22 cellular contexts compared by ENCODE assay signal in the genomic region with DNA sequence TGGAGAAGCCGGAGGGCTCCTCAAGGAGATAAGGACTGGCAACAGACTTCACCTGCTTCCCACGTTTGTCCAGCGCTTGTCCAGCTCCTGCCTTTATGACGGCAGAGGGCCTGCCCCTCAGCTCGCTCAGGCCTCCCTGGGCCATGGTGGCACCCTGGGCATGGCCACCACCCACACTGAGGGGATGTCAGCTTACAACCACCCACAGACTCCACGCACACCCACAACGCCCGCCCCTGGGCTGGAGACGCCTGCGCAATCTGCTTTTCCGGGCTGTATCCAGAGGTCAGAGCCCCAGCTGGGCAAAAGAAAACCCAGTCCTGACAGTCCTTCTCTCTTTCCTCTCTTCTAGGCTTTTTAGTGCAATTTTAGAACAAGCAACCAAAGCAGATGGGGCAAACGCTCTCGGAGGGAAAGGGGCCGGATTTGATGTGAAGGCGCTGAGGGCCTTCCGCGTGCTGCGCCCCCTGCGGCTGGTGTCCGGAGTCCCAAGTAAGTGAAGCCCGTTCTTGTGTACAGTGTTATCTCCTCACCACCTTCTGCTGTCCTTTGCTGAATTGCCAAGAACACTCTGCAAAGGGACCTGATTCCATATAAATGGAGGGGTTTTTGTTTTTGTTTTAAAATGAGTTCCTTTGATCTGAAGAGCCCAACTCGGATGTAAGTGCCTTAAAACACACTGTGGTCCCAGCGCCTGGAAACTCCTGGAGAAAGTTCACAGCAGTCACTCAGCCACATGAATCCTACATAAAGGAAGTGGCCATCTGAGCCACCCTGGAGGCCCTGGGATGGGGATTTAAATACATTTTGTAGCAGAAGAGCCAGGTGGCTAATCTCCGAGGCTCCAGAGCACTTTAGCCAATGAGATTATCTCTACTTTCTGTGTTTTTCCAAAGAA.
DNase-seq lines count a peak whose midpoint lies in the region; FAIRE-seq and TF ChIP-seq lines count a peak whose summit lies in the region.
"Had no signal": no experiment of that assay in that cellular context is flagged by ENCODE, and none has a peak within 500 bp of the region (broad histone marks: within the 10 kb centered on the region; RNA-seq: fewer than 3 reads in every experiment).

No MANE protein-coding gene starts in this region.

- intact Hi-C loops in CD14-positive monocyte (cut with micrococcal nuclease) = no loop called here

- H3K9me3 Mint-ChIP-seq in CD14-positive monocyte (peaks cover 0 to 3% (median 0%) of the 10 kb centered on the region in 7 donors), nephron (no peaks in the 10 kb centered on the region)
- H3K9me3 Mint-ChIP-seq: activated naive CD8-positive, alpha-beta T cell treated with anti-CD3 and anti-CD28 coated beads, Interleukin-2, amount 50 U/mL, for 24 hours; CD4-positive, alpha-beta memory T cell; H9; stimulated activated naive CD8-positive, alpha-beta T cell treated with anti-CD3 and anti-CD28 coated beads, Interleukin-15, Interleukin-2, amounts not matched to agents 100 ng/mL and 50 ng/mL, for 24 hours had no signal

- H3K27me3 Mint-ChIP-seq in CD14-positive monocyte (ENCODE audit: low read depth in 3 of 3) (peaks cover 0 to 2% (median 1%) of the 10 kb centered on the region in 3 donors), nephron (ENCODE audit: low read depth) (no peaks in the 10 kb centered on the region)
- H3K27me3 Mint-ChIP-seq: activated naive CD8-positive, alpha-beta T cell treated with anti-CD3 and anti-CD28 coated beads, Interleukin-2, amount 50 U/mL, for 24 hours; CD4-positive, alpha-beta memory T cell; stimulated activated naive CD8-positive, alpha-beta T cell treated with anti-CD3 and anti-CD28 coated beads, Interleukin-15, Interleukin-2, amounts not matched to agents 100 ng/mL and 50 ng/mL, for 24 hours had no signal

- no peak overlapping the region for H3K27ac Mint-ChIP-seq in CD14-positive monocyte
- H3K27ac Mint-ChIP-seq in nephron = peak overlapping the region in 2 of 3 experiments; percentile 45 to 64
- H3K27ac Mint-ChIP-seq: activated naive CD8-positive, alpha-beta T cell treated with anti-CD3 and anti-CD28 coated beads, Interleukin-2, amount 50 U/mL, for 24 hours; CD4-positive, alpha-beta memory T cell; H9; stimulated activated naive CD8-positive, alpha-beta T cell treated with anti-CD3 and anti-CD28 coated beads, Interleukin-15, Interleukin-2, amounts not matched to agents 100 ng/mL and 50 ng/mL, for 24 hours had no signal

- no peak for FAIRE-seq in GM19239 (lab: Jason Lieb, UNC)
- FAIRE-seq: endothelial cell of umbilical vein, TTC549 had no signal

- DNase-seq in CD14-positive monocyte (ENCODE audit: low spot score) (peak; percentile 22), NCI-H82 (lab: John Stamatoyannopoulos, UW) (peak; percentile 95), dermis blood vessel endothelial cell (peak; percentile 6), AML-193 (lab: John Stamatoyannopoulos, UW) (no peak), hippocampal formation (lab: John Stamatoyannopoulos, UW) (no peak), GM19239 (ENCODE audit: insufficient read length, low spot score) (no peak), COLO668 (lab: John Stamatoyannopoulos, UW; ENCODE audit: unreplicated experiment) (no peak)
- DNase-seq: activated CD4-positive, alpha-beta T cell treated with anti-CD3 and anti-CD28 coated beads, Interleukin-2, amount 50 U/mL, for 48 hours; activated naive CD8-positive, alpha-beta T cell treated with anti-CD3 and anti-CD28 coated beads, Interleukin-2, amount 50 U/mL, for 24 hours; activated T-cell treated with anti-CD3 and anti-CD28 coated beads, Interleukin-2, amount 50 U/mL, for 48 hours; CD4-positive, alpha-beta memory T cell; gastrocnemius medialis; H9; mesenchymal stem cell; right lobe of liver; RPMI8226; stimulated activated CD8-positive, alpha-beta memory T cell treated with anti-CD3 and anti-CD28 coated beads, Interleukin-4, amount 100 ng/mL, for 48 hours; tibial artery had no signal

- H3K4me1 Mint-ChIP-seq in CD14-positive monocyte = no peaks in the 10 kb centered on the region
- H3K4me1 Mint-ChIP-seq in nephron = peaks cover 5% of the 10 kb centered on the region
- H3K4me1 Mint-ChIP-seq: activated naive CD8-positive, alpha-beta T cell treated with anti-CD3 and anti-CD28 coated beads, Interleukin-2, amount 50 U/mL, for 24 hours had no signal

- H3K4me3 Mint-ChIP-seq in CD14-positive monocyte (no peak overlapping the region), nephron (no peak overlapping the region)
- H3K4me3 Mint-ChIP-seq: activated naive CD8-positive, alpha-beta T cell treated with anti-CD3 and anti-CD28 coated beads, Interleukin-2, amount 50 U/mL, for 24 hours; CD4-positive, alpha-beta memory T cell; stimulated activated naive CD8-positive, alpha-beta T cell treated with anti-CD3 and anti-CD28 coated beads, Interleukin-15, Interleukin-2, amounts not matched to agents 100 ng/mL and 50 ng/mL, for 24 hours had no signal

- no peaks in the 10 kb centered on the region for H3K36me3 Mint-ChIP-seq in CD14-positive monocyte
- peaks cover 4% of the 10 kb centered on the region for H3K36me3 Mint-ChIP-seq in nephron (ENCODE audit: low read depth)
- H3K36me3 Mint-ChIP-seq: CD4-positive, alpha-beta memory T cell had no signal

- TF ChIP-seq CTCF in CD14-positive monocyte (IDR thresholded peaks at IDR 0.05) (no peak), nephron (IDR thresholded peaks at IDR 0.05; ENCODE audit: unreplicated experiment in 3 of 3) (no peak)

Comparison
In these comparisons a context has a peak if more than half of its experiments do, and no peak if none do; other contexts are left out.
1. DNase-seq: peak in CD14-positive monocyte (single experiment), NCI-H82 (single experiment) and dermis blood vessel endothelial cell (single experiment); none in AML-193 (0 of 2), hippocampal formation (0 of 2), GM19239 (single experiment) and COLO668 (single experiment).
2. H3K27ac Mint-ChIP-seq: peak in nephron (2 of 3); none in CD14-positive monocyte (0 of 7).